ENCODE assay signal across 8 cellular contexts in the genomic region with DNA sequence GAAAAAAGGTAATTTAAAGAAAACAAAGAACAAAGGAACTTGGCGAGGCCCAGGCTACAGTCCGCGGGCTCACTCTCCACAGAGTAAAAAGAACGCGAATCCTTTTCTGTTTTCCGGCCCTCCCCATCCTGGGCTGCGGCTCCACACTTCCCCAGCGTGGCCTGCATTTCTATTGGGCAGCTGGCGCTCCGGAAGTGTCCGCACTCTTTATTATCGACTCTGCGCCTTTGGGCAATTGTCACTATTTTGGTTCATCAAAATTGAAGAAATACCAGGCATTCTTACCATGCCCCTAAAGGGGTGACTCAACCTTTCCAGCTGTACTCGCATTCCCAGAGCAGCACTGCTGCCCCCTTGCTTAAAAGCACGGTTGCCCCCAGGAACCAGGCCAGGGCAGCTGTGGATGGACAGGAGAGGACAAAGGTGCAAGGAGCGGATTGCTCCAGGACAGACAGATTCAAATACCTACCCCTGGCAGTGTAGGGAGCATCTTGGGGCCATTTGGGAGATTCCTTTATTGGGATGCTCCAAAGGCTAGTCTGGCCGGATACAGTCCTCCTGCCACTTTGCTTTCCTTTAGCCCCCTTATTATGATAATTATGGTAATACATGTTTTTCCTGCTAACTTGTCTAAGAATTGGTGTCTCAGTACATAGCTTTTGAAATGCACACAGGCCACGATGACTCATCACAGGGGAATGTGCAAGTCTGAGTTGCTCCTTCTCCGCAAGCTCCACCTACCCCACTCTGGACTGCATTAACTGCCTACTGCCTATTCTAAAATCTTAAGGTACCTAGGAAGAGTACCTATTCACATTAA. TPM values are rescaled to one million over a fixed set of nuclear protein-coding genes. Genes with fewer than 3 reads are reported as not detected.
DNase-seq lines count a peak whose midpoint lies in the region; ATAC-seq and TF ChIP-seq lines count a peak whose summit lies in the region.

No MANE protein-coding gene starts in this region.

- H3K9me2 ChIP-seq in PC-3 (replicated peaks; ENCODE audit: low read length), result no peaks in the 10 kb centered on the region

- H3K27me3 ChIP-seq in PC-3 (ENCODE audit: low read length) (no peaks in the 10 kb centered on the region), suprapubic skin (no peaks in the 10 kb centered on the region)

- DNase-seq in activated gamma-delta T cell treated with Interleukin-2 at 50 U/mL for 16 hours, result peak; percentile 72
- DNase-seq in activated gamma-delta T cell (lab: John Stamatoyannopoulos, UW), result no peak
- DNase-seq in PC-3, result peak; percentile 88
- peak; percentile 35 to 41 for DNase-seq in activated T-helper 1 cell treated with anti-CD3 and anti-CD28 coated beads, Interleukin-2, amount 50 U/mL, for 16 hours (ENCODE audit: low read depth in 1 of 2, low spot score in 1 of 2)
- DNase-seq in fibroblast of the aortic adventitia (ENCODE audit: low read depth), result peak; percentile 99
- DNase-seq in neural crest cell (ENCODE audit: low read depth, low spot score), result no peak
- peak in 1 of 2 donors; percentile 80 for DNase-seq in suprapubic skin (ENCODE audit: low spot score in 2 of 2)
- DNase-seq in COR-L47 (lab: John Stamatoyannopoulos, UW), result no peak

- CTCF ChIA-PET in PC-3 (lab: Charles Lee), result interaction anchor here (0.5 kb wide), 1 partner anchor 106 kb away, joined by 6 read pairs; no protein-coding TSS in a partner anchor

- H3K9ac ChIP-seq in PC-3 (ENCODE audit: low read length), result no peak overlapping the region

- H3K9me3 Mint-ChIP-seq in neural crest cell, result no peaks in the 10 kb centered on the region

- H3K36me3 Mint-ChIP-seq in neural crest cell (ENCODE audit: low read depth), result no peaks in the 10 kb centered on the region

- peak overlapping the region; percentile 86 for H3K4me3 Mint-ChIP-seq in neural crest cell

- peak overlapping the region; percentile 37; the same call in 1 of the 2 replicates for H3K4me2 ChIP-seq in PC-3 (ENCODE audit: low read length)

- H3K4me3 ChIP-seq in PC-3 (ENCODE audit: low read length), result no peak overlapping the region
- H3K4me3 ChIP-seq in fibroblast of the aortic adventitia (ENCODE audit: low read depth, low read length), result peak overlapping the region; percentile 93
- H3K4me3 ChIP-seq in suprapubic skin, result peak overlapping the region; percentile 61

- no peaks in the 10 kb centered on the region for H3K36me3 ChIP-seq in PC-3 (ENCODE audit: low read depth, low read length)
- H3K36me3 ChIP-seq in suprapubic skin, result no peaks in the 10 kb centered on the region

- intact Hi-C loops in PC-3 (cut with micrococcal nuclease), result no loop called here

- no peak overlapping the region for H3K27ac ChIP-seq in PC-3 (ENCODE audit: low read length)
- H3K27ac ChIP-seq in suprapubic skin, result peak overlapping the region; percentile 80

- H3K4me1 ChIP-seq in PC-3 (ENCODE audit: insufficient read depth, low read length) (peaks cover 11% of the 10 kb centered on the region), suprapubic skin (peaks cover 23% of the 10 kb centered on the region)

- TF ChIP-seq CTCF in PC-3 (conservative IDR thresholded peaks at IDR 0.05; ENCODE audit: low read depth, low read length) (no peak), fibroblast of the aortic adventitia (IDR thresholded peaks at IDR 0.05; ENCODE audit: insufficient read depth, low read length) (peak; percentile 49), neural crest cell (conservative IDR thresholded peaks at IDR 0.05) (peak; percentile 20), suprapubic skin (IDR thresholded peaks at IDR 0.05) (no peak)

- H3K4me1 Mint-ChIP-seq in neural crest cell, result peaks cover 35% of the 10 kb centered on the region

- H3K27ac Mint-ChIP-seq in neural crest cell (ENCODE audit: unreplicated experiment), result peak overlapping the region; percentile 59

- no peak for TF ChIP-seq EP300 in suprapubic skin (IDR thresholded peaks at IDR 0.05)

- no peak for TF ChIP-seq POLR2A in suprapubic skin (IDR thresholded peaks at IDR 0.05)

- POLR2A ChIA-PET in PC-3 (lab: Charles Lee; ENCODE audit: unreplicated experiment), result interaction anchor here (0.7 kb wide), 1 partner anchor 358 kb away, joined by 3 read pairs; no protein-coding TSS in a partner anchor

- H2AFZ ChIP-seq in PC-3 (ENCODE audit: low read length), result no peak overlapping the region

- BruUV-seq in PC-3 (replicated peaks; lab: Mats Ljungman, UMichigan), result no TSS peak

- H3F3A ChIP-seq in PC-3 (ENCODE audit: low read length, unreplicated experiment), result no peaks in the 10 kb centered on the region

- WGBS in suprapubic skin, result 11% methylated on average over 19 of the region's 19 CpGs

- H3K27me3 Mint-ChIP-seq in neural crest cell (ENCODE audit: low read depth), result no peaks in the 10 kb centered on the region

- H4K20me1 ChIP-seq in PC-3 (ENCODE audit: low read length), result no peaks in the 10 kb centered on the region

- peak; percentile 100 for ATAC-seq in PC-3

- H3K79me2 ChIP-seq in PC-3 (ENCODE audit: low read length), result no peaks in the 10 kb centered on the region

- no peaks in the 10 kb centered on the region for H3K9me3 ChIP-seq in PC-3 (ENCODE audit: low read length)
- H3K9me3 ChIP-seq in suprapubic skin, result no peaks in the 10 kb centered on the region

RNA-seq across cellular contexts. Expression of a gene that starts 1.0 kb away (rescaled TPM):
- total RNA-seq in PC-3 (2014; rRNA removed) (not detected in 2 replicates), fibroblast of the aortic adventitia (ENCODE audit: low replicate concordance) (24.0 and 58.1 TPM in 2 replicates), neural crest cell (15.1 and 17.5 TPM in 2 replicates), suprapubic skin (1 to 10 TPM in 3 of 4 donors, under 1 TPM in 1; 0.62 to 5.6 (median 1.8) TPM)

RNA-seq across cellular contexts. Expression of a gene that starts 15.3 kb away (rescaled TPM):
- total RNA-seq in PC-3 (2014; rRNA removed) (4.6 and 8.2 TPM in 2 replicates), fibroblast of the aortic adventitia (ENCODE audit: low replicate concordance) (1.4 and 1.7 TPM in 2 replicates), neural crest cell (9.3 and 10.0 TPM in 2 replicates), suprapubic skin (1 to 10 TPM; 2.2 to 7.8 (median 6.0) TPM)

RNA-seq across cellular contexts. Expression of a gene that starts 59.9 kb away (rescaled TPM):
- total RNA-seq in PC-3 (2014; rRNA removed) (7.5 and 13.9 TPM in 2 replicates), fibroblast of the aortic adventitia (ENCODE audit: low replicate concordance) (41.5 and 99.2 TPM in 2 replicates), neural crest cell (17.6 and 20.2 TPM in 2 replicates), suprapubic skin (10 to 100 TPM in 1 of 4 donors, 1 to 10 TPM in 3; 3.4 to 10.7 (median 5.0) TPM)

Comparison
In these comparisons a context has a peak if more than half of its experiments do, and no peak if none do; other contexts are left out.
1. DNase-seq: peak in activated gamma-delta T cell treated with Interleukin-2 at 50 U/mL for 16 hours (single experiment), PC-3 (single experiment), activated T-helper 1 cell treated with anti-CD3 and anti-CD28 coated beads, Interleukin-2, amount 50 U/mL, for 16 hours (2 of 2) and fibroblast of the aortic adventitia (single experiment); none in activated gamma-delta T cell (single experiment), neural crest cell (single experiment) and COR-L47 (single experiment).
2. CTCF ChIP-seq: peak in fibroblast of the aortic adventitia (single experiment) and neural crest cell (single experiment); none in PC-3 (single experiment) and suprapubic skin (0 of 2).